ENCODE assay signal across 16 cellular contexts in genomic region chr6:2624177-2624576, GRCh38.
DNase-seq lines count a peak whose midpoint lies in the region; ATAC-seq and TF ChIP-seq lines count a peak whose summit lies in the region.
"Had no signal": no experiment of that assay in that cellular context is flagged by ENCODE, and none has a peak within 500 bp of the region (broad histone marks: within the 10 kb centered on the region; RNA-seq: fewer than 3 reads in every experiment).

No MANE protein-coding gene starts in this region.

- TF ChIP-seq CTCF in PC-3 (conservative IDR thresholded peaks at IDR 0.05; ENCODE audit: low read depth, low read length) (no peak), ascending aorta (IDR thresholded peaks at IDR 0.05) (no peak), tibial artery (IDR thresholded peaks at IDR 0.05) (no peak)

- no peak overlapping the region for H4K5ac ChIP-seq in mesendoderm (ENCODE audit: low read length)

- H3K79me2 ChIP-seq in PC-3 (ENCODE audit: low read length) (no peaks in the 10 kb centered on the region), mesendoderm (ENCODE audit: control insufficient read depth, insufficient read depth, low read length) (no peaks in the 10 kb centered on the region)

- no peaks in the 10 kb centered on the region for H3K27me3 ChIP-seq in PC-3 (ENCODE audit: low read length)
- no peaks in the 10 kb centered on the region for H3K27me3 ChIP-seq in ascending aorta
- H3K27me3 ChIP-seq in mesendoderm (ENCODE audit: insufficient read depth, low read length, poor library complexity) = no peaks in the 10 kb centered on the region
- H3K27me3 ChIP-seq in tibial artery = no peaks in the 10 kb centered on the region

- CTCF ChIA-PET in PC-3 (lab: Charles Lee) = no interaction called here

- H3K27ac ChIP-seq in PC-3 (ENCODE audit: low read length) (peak overlapping the region; percentile 77), ascending aorta (peak overlapping the region; percentile 93 to 95), mesendoderm (ENCODE audit: low read depth, low read length) (no peak overlapping the region), tibial artery (peak overlapping the region; percentile 85 to 94)
- H3K27ac ChIP-seq: C4-2B had no signal

- POLR2A ChIA-PET in PC-3 (lab: Charles Lee; ENCODE audit: unreplicated experiment) = no interaction called here

- H3K18ac ChIP-seq in mesendoderm (ENCODE audit: low read length) = no peak overlapping the region

- no CpG with 5 or more reads among the region's 12 CpGs for WGBS in mesendoderm (ENCODE audit: extremely low coverage, insufficient coverage, low lambda C conversion rate)

- no peak overlapping the region for H3K23ac ChIP-seq in mesendoderm (ENCODE audit: low read length)

- no peak for DNase-seq in PC-3
- DNase-seq in ascending aorta (ENCODE audit: low spot score in 2 of 2) = peak; percentile 47 to 81
- DNase-seq in mesendoderm = no peak
- peak; percentile 41 to 90 for DNase-seq in tibial artery
- DNase-seq in activated naive CD4-positive, alpha-beta T cell (lab: John Stamatoyannopoulos, UW) = no peak
- DNase-seq in central memory CD4-positive, alpha-beta T cell = no peak
- DNase-seq: BE2C; CD4-positive, alpha-beta memory T cell; COR-L47; DMS153; DMS79 treated with DMSO at 0.1 percent for 48 hours; EL; GOT3; H9 had no signal

- H3K9me2 ChIP-seq in PC-3 (replicated peaks; ENCODE audit: low read length) = no peaks in the 10 kb centered on the region

- BruUV-seq in PC-3 (replicated peaks; lab: Mats Ljungman, UMichigan) = no TSS peak

- no peak overlapping the region for H3K56ac ChIP-seq in mesendoderm (ENCODE audit: low read length)

- H2AK5ac ChIP-seq in mesendoderm (ENCODE audit: low read length) = no peak overlapping the region

- no peaks in the 10 kb centered on the region for H3K79me1 ChIP-seq in mesendoderm (ENCODE audit: low read length)

- no peaks in the 10 kb centered on the region for H4K20me1 ChIP-seq in PC-3 (ENCODE audit: low read length)

- H3K36me3 ChIP-seq in PC-3 (ENCODE audit: low read depth, low read length) (no peaks in the 10 kb centered on the region), ascending aorta (no peaks in the 10 kb centered on the region), mesendoderm (ENCODE audit: control insufficient read depth, insufficient read depth, low read length) (no peaks in the 10 kb centered on the region), tibial artery (no peaks in the 10 kb centered on the region)
- H3K36me3 ChIP-seq: BE2C had no signal

- no peak overlapping the region for H2BK120ac ChIP-seq in mesendoderm (ENCODE audit: low read depth, low read length)

- no peak overlapping the region for H4K8ac ChIP-seq in mesendoderm (ENCODE audit: low read depth, low read length)

- ATAC-seq in PC-3 = no peak
- ATAC-seq: A549 had no signal

- 0 out of 2 replicates have a peak overlapping the region, but pooled peaks have one; percentile 46 for H3K4me2 ChIP-seq in PC-3 (ENCODE audit: low read length)
- no peak overlapping the region for H3K4me2 ChIP-seq in mesendoderm (ENCODE audit: low read length)
- H3K4me2 ChIP-seq: A549 had no signal

- H2BK15ac ChIP-seq in mesendoderm (replicated peaks; ENCODE audit: low read depth) = no peak overlapping the region

- no peak overlapping the region for H2AFZ ChIP-seq in PC-3 (ENCODE audit: low read length)

- H3K4me1 ChIP-seq in PC-3 (ENCODE audit: insufficient read depth, low read length) (peaks cover 15% of the 10 kb centered on the region), ascending aorta (peaks cover 2 to 38% of the 10 kb centered on the region in 2 donors), mesendoderm (ENCODE audit: control insufficient read depth, low read depth, low read length) (no peaks in the 10 kb centered on the region), tibial artery (peaks cover 0 to 52% (median 45%) of the 10 kb centered on the region in 4 donors)
- H3K4me1 ChIP-seq: BE2C had no signal

- H2BK5ac ChIP-seq in mesendoderm (ENCODE audit: low read length) = no peak overlapping the region

- H3K9ac ChIP-seq in PC-3 (ENCODE audit: low read length) (peak overlapping the region; percentile 52; the same call in 1 of the 2 replicates), mesendoderm (ENCODE audit: low read length) (no peak overlapping the region)

- H3K9me3 ChIP-seq in PC-3 (ENCODE audit: low read length) (no peaks in the 10 kb centered on the region), ascending aorta (no peaks in the 10 kb centered on the region), tibial artery (no peaks in the 10 kb centered on the region)
- H3K9me3 ChIP-seq: A549, BE2C had no signal

- H3F3A ChIP-seq in PC-3 (ENCODE audit: low read length, unreplicated experiment) = no peaks in the 10 kb centered on the region

- intact Hi-C loops in PC-3 (cut with micrococcal nuclease) (no loop called here), ascending aorta (cut with DNase I) (no loop called here), tibial artery (cut with DNase I; ENCODE audit: low total_unique reads) (no loop called here)

- H3K4me3 ChIP-seq in PC-3 (ENCODE audit: low read length) (no peak overlapping the region), ascending aorta (peak overlapping the region in 1 of 2 donors; percentile 25), mesendoderm (ENCODE audit: low read length) (no peak overlapping the region), tibial artery (no peak overlapping the region)
- H3K4me3 ChIP-seq: A549 had no signal

- peak overlapping the region; percentile 37 for H3K4ac ChIP-seq in mesendoderm (ENCODE audit: low read depth, low read length)

Comparison
In these comparisons a context has a peak if more than half of its experiments do, and no peak if none do; other contexts are left out.
1. DNase-seq: peak in ascending aorta (2 of 2) and tibial artery (2 of 2); none in PC-3 (single experiment), mesendoderm (single experiment), activated naive CD4-positive, alpha-beta T cell (0 of 4) and central memory CD4-positive, alpha-beta T cell (single experiment).